In genomic region chr13:32748305-32748704, GRCh38 we compare ENCODE assay signal across 21 cellular contexts.
"Had no signal": no experiment of that assay in that cellular context is flagged by ENCODE, and none has a peak within 500 bp of the region (broad histone marks: within the 10 kb centered on the region; RNA-seq: fewer than 3 reads in every experiment).

No MANE protein-coding gene starts in this region.

- H3K4me3 Mint-ChIP-seq: activated naive CD8-positive, alpha-beta T cell treated with anti-CD3 and anti-CD28 coated beads, Interleukin-2, amount 10 ng/mL, durations not matched to agents 7 days and 5 days; nephron progenitor cell; stimulated activated naive CD8-positive, alpha-beta T cell treated with anti-CD3 and anti-CD28 coated beads, Interleukin-15, Interleukin-2, amounts not matched to agents 100 ng/mL and 50 ng/mL, for 24 hours; T-helper 1 cell treated with Interleukin-12 subunit alpha and Interleukin-12 subunit beta and Interleukin-4 antibody, amounts not matched to agents 30 μg/mL and 1 μg/mL, for 36 hours; WTC11 had no signal

- H3K4me1 ChIP-seq: gastroesophageal sphincter, parathyroid adenoma, thyroid gland had no signal

- H2AFZ ChIP-seq: parathyroid adenoma had no signal

- H3K9me3 Mint-ChIP-seq: activated naive CD8-positive, alpha-beta T cell treated with anti-CD3 and anti-CD28 coated beads, Interleukin-2, amount 10 ng/mL, durations not matched to agents 7 days and 5 days; activated T-helper 2 cell treated with anti-CD3 and anti-CD28 coated beads, Interferon-gamma antibody, Interleukin-2, Interleukin-4, amounts not matched to agents 10 μg/mL and 5 μg/mL and 100 μg/mL, durations not matched to agents 14 hours and 24 hours and 36 hours; nephron progenitor cell; stimulated activated naive CD8-positive, alpha-beta T cell treated with anti-CD3 and anti-CD28 coated beads, Interleukin-15, Interleukin-2, amounts not matched to agents 100 ng/mL and 50 ng/mL, for 24 hours; T-helper 1 cell treated with Interleukin-12 subunit alpha and Interleukin-12 subunit beta and Interleukin-4 antibody, amounts not matched to agents 30 μg/mL and 1 μg/mL, for 36 hours; WTC11 had no signal

- DNase-seq: activated naive CD4-positive, alpha-beta T cell; activated naive CD8-positive, alpha-beta T cell treated with anti-CD3 and anti-CD28 coated beads, Interleukin-2, amount 10 ng/mL, durations not matched to agents 7 days and 5 days; activated T-cell treated with anti-CD3 and anti-CD28 coated beads, Interleukin-2, amount 50 U/mL, for 1 hour; amniotic stem cell; head of caudate nucleus; hypothalamus; left ventricle myocardium superior; mammary epithelial cell; nephron progenitor cell; right cardiac atrium; stimulated activated CD4-positive, alpha-beta T cell treated with anti-CD3 and anti-CD28 coated beads, Interleukin-12 subunit alpha, Interleukin-12 subunit beta, amount 100 ng/mL, for 4 hours; stimulated activated CD4-positive, alpha-beta T cell treated with anti-CD3 and anti-CD28 coated beads, Interleukin-4, amount 100 ng/mL, for 4 hours; substantia nigra; thyroid gland had no signal

- H3K27ac ChIP-seq: epithelial cell of prostate, gastroesophageal sphincter, parathyroid adenoma, thyroid gland had no signal

- H3K4me3 ChIP-seq: gastroesophageal sphincter, thyroid gland had no signal

- H3K79me2 ChIP-seq: parathyroid adenoma had no signal

- H3K9ac ChIP-seq: parathyroid adenoma had no signal

- H3K27ac Mint-ChIP-seq: activated naive CD8-positive, alpha-beta T cell treated with anti-CD3 and anti-CD28 coated beads, Interleukin-2, amount 10 ng/mL, durations not matched to agents 7 days and 5 days; activated T-helper 2 cell treated with anti-CD3 and anti-CD28 coated beads, Interferon-gamma antibody, Interleukin-2, Interleukin-4, amounts not matched to agents 10 μg/mL and 5 μg/mL and 100 μg/mL, durations not matched to agents 14 hours and 24 hours and 36 hours; nephron progenitor cell; stimulated activated naive CD8-positive, alpha-beta T cell treated with anti-CD3 and anti-CD28 coated beads, Interleukin-15, Interleukin-2, amounts not matched to agents 100 ng/mL and 50 ng/mL, for 24 hours; T-helper 1 cell treated with Interleukin-12 subunit alpha and Interleukin-12 subunit beta and Interleukin-4 antibody, amounts not matched to agents 30 μg/mL and 1 μg/mL, for 36 hours; WTC11 had no signal

- H3K27me3 ChIP-seq: gastroesophageal sphincter, thyroid gland had no signal

- H3K9me3 ChIP-seq: gastroesophageal sphincter, thyroid gland had no signal

- H3K27me3 Mint-ChIP-seq: activated naive CD8-positive, alpha-beta T cell treated with anti-CD3 and anti-CD28 coated beads, Interleukin-2, amount 10 ng/mL, durations not matched to agents 7 days and 5 days; stimulated activated naive CD8-positive, alpha-beta T cell treated with anti-CD3 and anti-CD28 coated beads, Interleukin-15, Interleukin-2, amounts not matched to agents 100 ng/mL and 50 ng/mL, for 24 hours had no signal

- ATAC-seq: gastroesophageal sphincter, left ventricle myocardium superior, right cardiac atrium, WTC11 had no signal

- H3K4me1 Mint-ChIP-seq: nephron progenitor cell, WTC11 had no signal
